In genomic region chr14:64973026-64973442, GRCh38 we compare ENCODE assay signal across 11 cellular contexts. TPM values are rescaled to one million over a fixed set of nuclear protein-coding genes. Genes with fewer than 3 reads are reported as not detected.
DNase-seq lines count a peak whose midpoint lies in the region; ATAC-seq and TF ChIP-seq lines count a peak whose summit lies in the region.
"Had no signal": no experiment of that assay in that cellular context is flagged by ENCODE, and none has a peak within 500 bp of the region (broad histone marks: within the 10 kb centered on the region; RNA-seq: fewer than 3 reads in every experiment).

No MANE protein-coding gene starts in this region.

- no peak overlapping the region for H3K18ac ChIP-seq in IMR-90 (ENCODE audit: low read depth, low read length)

- no peaks in the 10 kb centered on the region for H3K27me3 ChIP-seq in CD8-positive, alpha-beta memory T cell (ENCODE audit: insufficient read depth, low read length, poor library complexity, severe bottlenecking)
- peaks cover 9% of the 10 kb centered on the region; the same call in 1 of the 2 replicates for H3K27me3 ChIP-seq in IMR-90 (ENCODE audit: control insufficient read depth, insufficient read depth, low read length)
- H3K27me3 ChIP-seq in mammary epithelial cell (ENCODE audit: insufficient read depth, low read length), result no peaks in the 10 kb centered on the region
- no peaks in the 10 kb centered on the region for H3K27me3 ChIP-seq in body of pancreas
- H3K27me3 ChIP-seq in uterus, result no peaks in the 10 kb centered on the region
- H3K27me3 ChIP-seq: testis had no signal

- H4K5ac ChIP-seq in IMR-90 (ENCODE audit: low read depth, low read length), result no peak overlapping the region

- TF ChIP-seq POLR2A in IMR-90 (IDR thresholded peaks at IDR 0.05; ENCODE audit: low read depth, low read length), result no peak
- no peak for TF ChIP-seq POLR2A in body of pancreas (IDR thresholded peaks at IDR 0.05)
- TF ChIP-seq POLR2A in uterus (IDR thresholded peaks at IDR 0.05), result no peak

- POLR2A ChIA-PET in CD8-positive, alpha-beta memory T cell (lab: Charles Lee), result interaction anchor here (1.2 kb wide), 1 partner anchor 58 kb away, joined by 3 read pairs; no protein-coding TSS in a partner anchor
- POLR2A ChIA-PET in IMR-90 (lab: Charles Lee; ENCODE audit: unreplicated experiment), result no interaction called here

- no peak overlapping the region for H4K91ac ChIP-seq in IMR-90 (ENCODE audit: insufficient read depth, low read depth, low read length)

- H3K4me3 ChIP-seq in CD8-positive, alpha-beta memory T cell (ENCODE audit: low read length), result no peak overlapping the region
- H3K4me3 ChIP-seq in IMR-90 (ENCODE audit: insufficient read depth, low read depth, low read length), result no peak overlapping the region; the same call in 1 of the 2 replicates
- H3K4me3 ChIP-seq in mammary epithelial cell (replicated peaks in 1 of 3; ENCODE audit: insufficient read depth in 1 of 3, low read depth in 2 of 3, low read length in 3 of 3), result no peak overlapping the region
- no peak overlapping the region for H3K4me3 ChIP-seq in body of pancreas
- no peak overlapping the region for H3K4me3 ChIP-seq in uterus

- no TSS peak for BruUV-seq in IMR-90 (replicated peaks; lab: Mats Ljungman, UMichigan)
- no TSS peak for BruUV-seq in mammary epithelial cell (replicated peaks; lab: Mats Ljungman, UMichigan)

- no peak overlapping the region for H3K14ac ChIP-seq in IMR-90 (replicated peaks; ENCODE audit: low read depth, low read length)

- no peaks in the 10 kb centered on the region for H3K79me2 ChIP-seq in mammary epithelial cell (ENCODE audit: insufficient read depth, low read length)

- H3K4me3 Mint-ChIP-seq in CD8-positive, alpha-beta memory T cell, result peak overlapping the region; percentile 80 to 92 (median 85)
- H3K4me3 Mint-ChIP-seq in nephron, result peak overlapping the region; percentile 88 to 90 (median 89)

- in situ Hi-C loops in IMR-90 (cut with MboI; ENCODE audit: low sequenced_read_pairs) (no loop called here), mammary epithelial cell (cut with MboI; ENCODE audit: low sequenced_read_pairs in 2 of 2) (no loop called here)

- H3K4me1 Mint-ChIP-seq in CD8-positive, alpha-beta memory T cell, result peaks cover 13 to 19% (median 17%) of the 10 kb centered on the region in 3 donors
- H3K4me1 Mint-ChIP-seq in nephron, result peaks cover 31% of the 10 kb centered on the region

- H4K8ac ChIP-seq in IMR-90 (ENCODE audit: low read depth in 2 of 2, low read length in 2 of 2), result peak overlapping the region in 1 of 2 experiments; percentile 66; a peak in 1 of 4 replicates

- CTCF ChIA-PET in CD8-positive, alpha-beta memory T cell (lab: Charles Lee), result no interaction called here
- CTCF ChIA-PET in IMR-90 (lab: Yijun Ruan, JAX), result no interaction called here
- CTCF ChIA-PET in mammary epithelial cell (lab: Charles Lee; ENCODE audit: low non-redundant PET), result no interaction called here

- intact Hi-C loops in IMR-90 (cut with micrococcal nuclease) (no loop called here), mammary epithelial cell (cut with micrococcal nuclease) (no loop called here), body of pancreas (cut with DNase I) (loop anchor here (10.0 kb wide), 1 partner anchor 148 kb away; no protein-coding TSS in a partner anchor), uterus (cut with DNase I; ENCODE audit: low total_unique reads) (no loop called here)

- H2AFZ ChIP-seq in IMR-90 (replicated peaks; ENCODE audit: low read length, poor library complexity), result peak overlapping the region; percentile 46
- H2AFZ ChIP-seq in mammary epithelial cell (ENCODE audit: low read depth, low read length), result peak overlapping the region; percentile 81

- H3K4me2 ChIP-seq in IMR-90 (ENCODE audit: low read depth, low read length) (no peak overlapping the region), mammary epithelial cell (ENCODE audit: insufficient read depth, low read depth, low read length) (no peak overlapping the region)

- no peak overlapping the region for H2BK120ac ChIP-seq in IMR-90 (ENCODE audit: low read depth, low read length)

- H3K9me3 ChIP-seq in CD8-positive, alpha-beta memory T cell (ENCODE audit: low read length), result no peaks in the 10 kb centered on the region
- no peaks in the 10 kb centered on the region for H3K9me3 ChIP-seq in IMR-90 (ENCODE audit: control insufficient read depth, insufficient read depth, low read length)
- no peaks in the 10 kb centered on the region for H3K9me3 ChIP-seq in mammary epithelial cell (replicated peaks; ENCODE audit: insufficient read depth, low read length)
- H3K9me3 ChIP-seq in body of pancreas, result no peaks in the 10 kb centered on the region
- H3K9me3 ChIP-seq in uterus, result no peaks in the 10 kb centered on the region
- H3K9me3 ChIP-seq: testis had no signal

- ATAC-seq in IMR-90 (ENCODE audit: low read depth) (no peak), GM19035 (IDR thresholded peaks at IDR 0.05; ENCODE audit: unreplicated experiment) (no peak), body of pancreas (no peak), GM19351 (IDR thresholded peaks at IDR 0.05; ENCODE audit: unreplicated experiment) (no peak)

- H2BK5ac ChIP-seq in IMR-90 (ENCODE audit: low read depth, low read length, poor library complexity, severe bottlenecking), result no peak overlapping the region

- H3K23ac ChIP-seq in IMR-90 (ENCODE audit: low read depth, low read length), result no peak overlapping the region

- no peak overlapping the region for H3K4ac ChIP-seq in IMR-90 (ENCODE audit: low read depth, low read length)

- H2AK9ac ChIP-seq in IMR-90 (replicated peaks; ENCODE audit: low read depth, low read length, poor library complexity), result no peak overlapping the region

- no peak overlapping the region for H2BK15ac ChIP-seq in IMR-90 (ENCODE audit: low read depth, low read length)

- TF ChIP-seq CTCF in IMR-90 (conservative IDR thresholded peaks at IDR 0.05; ENCODE audit: low read depth, low read length), result no peak
- TF ChIP-seq CTCF in mammary epithelial cell (conservative IDR thresholded peaks at IDR 0.05 in 1 of 2, IDR thresholded peaks at IDR 0.05 in 1 of 2; ENCODE audit: extremely low read depth in 1 of 2, insufficient read depth in 1 of 2, low read depth in 1 of 2, low read length in 2 of 2), result no peak
- TF ChIP-seq CTCF in nephron (IDR thresholded peaks at IDR 0.05; ENCODE audit: unreplicated experiment in 3 of 3), result no peak
- no peak for TF ChIP-seq CTCF in body of pancreas (IDR thresholded peaks at IDR 0.05)
- TF ChIP-seq CTCF in uterus (IDR thresholded peaks at IDR 0.05), result no peak

- H4K20me1 ChIP-seq in IMR-90 (ENCODE audit: insufficient read depth, low read length), result no peaks in the 10 kb centered on the region
- H4K20me1 ChIP-seq in mammary epithelial cell (ENCODE audit: insufficient read depth, low read length), result no peaks in the 10 kb centered on the region

- dilution Hi-C loops in IMR-90 (cut with HindIII; ENCODE audit: low sequenced_read_pairs, unreplicated experiment), result no loop called here
- dilution Hi-C loops in mammary epithelial cell (cut with HindIII; ENCODE audit: low sequenced_read_pairs), result no loop called here

- H3K27ac Mint-ChIP-seq in CD8-positive, alpha-beta memory T cell, result peak overlapping the region in 3 of 8 donors; percentile 57 to 88 (median 69)
- peak overlapping the region in 2 of 3 experiments; percentile 41 to 46 for H3K27ac Mint-ChIP-seq in nephron

- H3K27me3 Mint-ChIP-seq in CD8-positive, alpha-beta memory T cell, result no peaks in the 10 kb centered on the region
- peaks cover 19% of the 10 kb centered on the region for H3K27me3 Mint-ChIP-seq in nephron (ENCODE audit: low read depth)

- no peaks in the 10 kb centered on the region for H3K9me3 Mint-ChIP-seq in CD8-positive, alpha-beta memory T cell
- no peaks in the 10 kb centered on the region for H3K9me3 Mint-ChIP-seq in nephron

- H3K36me3 Mint-ChIP-seq in CD8-positive, alpha-beta memory T cell, result no peaks in the 10 kb centered on the region
- no peaks in the 10 kb centered on the region for H3K36me3 Mint-ChIP-seq in nephron (ENCODE audit: low read depth)

- H3K79me1 ChIP-seq in IMR-90 (ENCODE audit: low read depth in 1 of 2, low read length in 2 of 2), result no peaks in the 10 kb centered on the region; a peak in 2 of 4 replicates

- TF ChIP-seq RAD21 in IMR-90 (IDR thresholded peaks at IDR 0.05; ENCODE audit: low read length), result no peak

- DNase-seq in CD8-positive, alpha-beta memory T cell, result peak in 1 of 5 donors; percentile 6
- no peak for DNase-seq in IMR-90
- no peak for DNase-seq in mammary epithelial cell
- DNase-seq in body of pancreas, result no peak
- no peak for DNase-seq in uterus
- DNase-seq: mesenchymal stem cell, testis had no signal

- H3K56ac ChIP-seq in IMR-90 (ENCODE audit: extremely low read depth, insufficient read depth, low read length), result no peak overlapping the region

- H3K27ac ChIP-seq in CD8-positive, alpha-beta memory T cell (ENCODE audit: low read depth, low read length), result no peak overlapping the region
- H3K27ac ChIP-seq in IMR-90 (ENCODE audit: insufficient read depth, low read length) (no peak overlapping the region), mammary epithelial cell (ENCODE audit: insufficient read depth, low read depth, low read length) (no peak overlapping the region), body of pancreas (no peak overlapping the region), uterus (no peak overlapping the region)
- H3K27ac ChIP-seq: testis had no signal

- H2BK20ac ChIP-seq in IMR-90 (ENCODE audit: low read depth, low read length), result no peak overlapping the region

- no CpG with 5 or more reads among the region's 8 CpGs for WGBS in IMR-90 (ENCODE audit: extremely low coverage in 2 of 2, insufficient read length in 1 of 2), 2 experiments
- 68% methylated on average over 8 of the region's 8 CpGs for WGBS in mammary epithelial cell (ENCODE audit: low coverage, missing lambda C conversion rate)
- 83% methylated on average over 8 of the region's 8 CpGs for WGBS in body of pancreas, 2 donors

- peaks cover 19% of the 10 kb centered on the region for H3K4me1 ChIP-seq in CD8-positive, alpha-beta memory T cell (ENCODE audit: insufficient read depth, low read length)
- H3K4me1 ChIP-seq in IMR-90 (ENCODE audit: control insufficient read depth, insufficient read depth, low read length) (peaks cover 6% of the 10 kb centered on the region), mammary epithelial cell (ENCODE audit: insufficient read depth, low read length) (peaks cover 6% of the 10 kb centered on the region), body of pancreas (peaks cover 17% of the 10 kb centered on the region), uterus (peaks cover 0 to 5% of the 10 kb centered on the region in 2 donors)

- H3K36me3 ChIP-seq in CD8-positive, alpha-beta memory T cell (ENCODE audit: insufficient read depth, low read length), result no peaks in the 10 kb centered on the region
- H3K36me3 ChIP-seq in IMR-90 (ENCODE audit: control insufficient read depth, insufficient read depth, low read length), result no peaks in the 10 kb centered on the region
- no peaks in the 10 kb centered on the region for H3K36me3 ChIP-seq in mammary epithelial cell (ENCODE audit: insufficient read depth, low read length)
- H3K36me3 ChIP-seq in body of pancreas (replicated peaks in 1 of 2; ENCODE audit: insufficient read depth in 1 of 2, low read depth in 2 of 2), result no peaks in the 10 kb centered on the region
- H3K36me3 ChIP-seq in uterus, result no peaks in the 10 kb centered on the region

- no peak overlapping the region for H2AK5ac ChIP-seq in IMR-90 (ENCODE audit: low read depth, low read length)

- no peaks in the 10 kb centered on the region for H3K9me1 ChIP-seq in IMR-90 (ENCODE audit: insufficient read depth, low read length)

- H3K9ac ChIP-seq in IMR-90 (ENCODE audit: low read depth, low read length) (no peak overlapping the region), mammary epithelial cell (ENCODE audit: insufficient read depth, low read length) (no peak overlapping the region)

RNA-seq across cellular contexts. Expression of gene RAB15, which starts 0.9 kb away (rescaled TPM):
- 1 to 10 TPM; 4.7 to 4.9 TPM for total RNA-seq in CD8-positive, alpha-beta memory T cell
- 4.2 TPM for polyA plus RNA-seq in CD8-positive, alpha-beta memory T cell
- total RNA-seq in IMR-90 (2012; rRNA removed) (3.3 and 3.4 TPM in 2 replicates), mammary epithelial cell (1 to 10 TPM; 5.8 to 6.2 TPM), body of pancreas (10 to 100 TPM; 10.1 to 19.8 TPM), uterus (1 to 10 TPM in 3 of 4 donors, not detected in 1; 1.0 to 3.8 (median 3.4) TPM)
- polyA plus RNA-seq in IMR-90 (2012; rRNA removed) (7.0 and 7.8 TPM in 2 replicates), mammary epithelial cell (3.4 TPM)
- polyA plus RNA-seq in IMR-90 (2012; cell fraction: cytosol; rRNA removed), result 4.5 and 5.1 TPM in 2 replicates
- polyA plus RNA-seq in IMR-90 (2012; cell fraction: nucleus; rRNA removed; ENCODE audit: low replicate concordance), result 15.7 and 20.4 TPM in 2 replicates
- polyA minus RNA-seq in mammary epithelial cell, result 2.1 TPM

RNA-seq across cellular contexts. Expression of gene FNTB, which starts 13.7 kb away (rescaled TPM):
- 10 to 100 TPM; 14.3 to 14.8 TPM for total RNA-seq in CD8-positive, alpha-beta memory T cell
- 8.3 TPM for polyA plus RNA-seq in CD8-positive, alpha-beta memory T cell
- total RNA-seq in IMR-90 (2012; rRNA removed) (8.1 and 9.9 TPM in 2 replicates), mammary epithelial cell (10 to 100 TPM; 11.7 to 12.5 TPM), body of pancreas (1 to 10 TPM; 6.7 to 8.6 TPM), uterus (10 to 100 TPM in 3 of 4 donors, 1 to 10 TPM in 1; 7.4 to 29.7 (median 20.4) TPM)
- polyA plus RNA-seq in IMR-90 (2012; rRNA removed) (17.8 and 18.5 TPM in 2 replicates), mammary epithelial cell (17.0 TPM)
- 11.6 and 15.5 TPM in 2 replicates for polyA plus RNA-seq in IMR-90 (2012; cell fraction: cytosol; rRNA removed)
- polyA plus RNA-seq in IMR-90 (2012; cell fraction: nucleus; rRNA removed; ENCODE audit: low replicate concordance), result 24.1 and 27.4 TPM in 2 replicates
- polyA minus RNA-seq in mammary epithelial cell, result 56.4 TPM

RNA-seq across cellular contexts. Expression of gene GPX2, which starts 30.5 kb away (rescaled TPM):
- not detected for total RNA-seq in CD8-positive, alpha-beta memory T cell
- polyA plus RNA-seq in CD8-positive, alpha-beta memory T cell, result not detected
- not detected in 2 replicates for total RNA-seq in IMR-90 (2012; rRNA removed)
- polyA plus RNA-seq in IMR-90 (2012; rRNA removed), result not detected in 2 replicates
- polyA plus RNA-seq in IMR-90 (2012; cell fraction: cytosol; rRNA removed), result not detected in 2 replicates
- polyA plus RNA-seq in IMR-90 (2012; cell fraction: nucleus; rRNA removed; ENCODE audit: low replicate concordance), result 0.30 TPM in 1 of 2 replicates, not detected in the other
- 10 to 100 TPM; 10.3 to 22.0 TPM for total RNA-seq in mammary epithelial cell
- polyA plus RNA-seq in mammary epithelial cell, result 19.8 TPM
- 4.7 TPM for polyA minus RNA-seq in mammary epithelial cell
- 10 to 100 TPM; 14.3 to 26.7 TPM for total RNA-seq in body of pancreas
- total RNA-seq in uterus, result under 1 TPM in 1 of 4 donors, not detected in 3; 0.29 TPM
- polyA plus RNA-seq: K562 had no signal

RNA-seq across cellular contexts. Expression of gene CHURC1, which starts 58.8 kb away (rescaled TPM):
- 10 to 100 TPM; 44.0 to 54.8 TPM for total RNA-seq in CD8-positive, alpha-beta memory T cell
- polyA plus RNA-seq in CD8-positive, alpha-beta memory T cell, result 171 TPM
- total RNA-seq in IMR-90 (2012; rRNA removed) (38.0 and 51.9 TPM in 2 replicates), mammary epithelial cell (10 to 100 TPM; 49.9 to 55.7 TPM), body of pancreas (10 to 100 TPM; 29.1 to 43.2 TPM), uterus (100 to 1,000 TPM in 1 of 4 donors, 10 to 100 TPM in 3; 35.1 to 121 (median 62.4) TPM)
- polyA plus RNA-seq in IMR-90 (2012; rRNA removed) (65.1 and 69.5 TPM in 2 replicates), mammary epithelial cell (38.7 TPM)
- polyA plus RNA-seq in IMR-90 (2012; cell fraction: cytosol; rRNA removed), result 7.7 and 33.2 TPM in 2 replicates
- 2.5 and 15.1 TPM in 2 replicates for polyA plus RNA-seq in IMR-90 (2012; cell fraction: nucleus; rRNA removed; ENCODE audit: low replicate concordance)
- 1.7 TPM for polyA minus RNA-seq in mammary epithelial cell

Comparison
In these comparisons a context has a peak if more than half of its experiments do, and no peak if none do; other contexts are left out.
1. RNA of gene GPX2, which starts 30.5 kb away (total RNA-seq): 14.3 to 26.7 TPM in body of pancreas and 10.3 to 22.0 TPM in mammary epithelial cell; not detected in CD8-positive, alpha-beta memory T cell, not detected in IMR-90 and 0.29 TPM in uterus; every median in the first group is over 4 times any median in the second.